ENCODE assay signal across 19 cellular contexts in the genomic region with DNA sequence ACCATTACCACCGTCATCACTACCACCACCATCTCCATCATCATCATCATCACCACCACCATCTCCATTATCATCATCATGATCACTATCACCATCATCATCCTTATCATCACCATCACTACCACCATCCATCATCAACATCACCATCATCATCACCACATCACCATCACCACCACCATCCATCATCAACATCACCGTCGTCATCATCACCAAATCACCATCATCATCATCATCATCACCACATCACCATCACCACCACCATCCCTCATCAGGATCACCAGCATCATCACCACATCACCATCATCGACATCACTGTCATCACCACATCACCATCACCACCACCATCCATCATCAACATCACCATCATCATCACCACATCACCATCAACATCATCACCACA.
DNase-seq lines count a peak whose midpoint lies in the region; ATAC-seq, FAIRE-seq and TF ChIP-seq lines count a peak whose summit lies in the region.
"Had no signal": no experiment of that assay in that cellular context is flagged by ENCODE, and none has a peak within 500 bp of the region (broad histone marks: within the 10 kb centered on the region; RNA-seq: fewer than 3 reads in every experiment).

No MANE protein-coding gene starts in this region.

- H3K4me3 Mint-ChIP-seq in MCF 10A (ENCODE audit: unreplicated experiment), result no peak overlapping the region
- H3K4me3 Mint-ChIP-seq: CD4-positive, alpha-beta memory T cell had no signal

- FAIRE-seq in GM12891 (lab: Jason Lieb, UNC) (peak; percentile 71), HTR-8/SVneo (lab: Jason Lieb, UNC) (peak; percentile 98), H1 (lab: Jason Lieb, UNC) (no peak)
- FAIRE-seq: A549, GM12892 had no signal

- TF ChIP-seq CTCF in H1 (IDR thresholded peaks at IDR 0.05; ENCODE audit: control extremely low read depth in 1 of 3, insufficient read depth in 1 of 3, low read depth in 1 of 3, low read length in 3 of 3) (no peak), MCF 10A (IDR thresholded peaks at IDR 0.05; ENCODE audit: unreplicated experiment) (no peak)

- H2BK5ac ChIP-seq in H1 (ENCODE audit: low read depth, low read length), result no peak overlapping the region

- peaks cover 18% of the 10 kb centered on the region; the same call in 1 of the 2 replicates for H3K23me2 ChIP-seq in H1 (ENCODE audit: low read depth, low read length)

- no peak overlapping the region for H4K5ac ChIP-seq in H1 (ENCODE audit: insufficient read length, low read depth, low read length)

- no peaks in the 10 kb centered on the region; a peak in 1 of 7 replicates for H3K27me3 ChIP-seq in H1 (replicated peaks in 1 of 4; ENCODE audit: control insufficient read depth in 3 of 4, extremely low read depth in 1 of 4, insufficient read depth in 3 of 4, low read length in 3 of 4)

- no peaks in the 10 kb centered on the region for H3K36me3 ChIP-seq in H1 (ENCODE audit: control insufficient read depth in 2 of 4, insufficient read depth in 4 of 4, low read length in 3 of 4)

- H2AFZ ChIP-seq in H1 (ENCODE audit: low read length), result no peak overlapping the region

- H3K14ac ChIP-seq in H1 (ENCODE audit: insufficient read length), result no peak overlapping the region

- H3K4me1 ChIP-seq in H1 (replicated peaks in 1 of 4; ENCODE audit: control insufficient read depth in 3 of 4, insufficient read depth in 4 of 4, low read length in 3 of 4), result no peaks in the 10 kb centered on the region
- H3K4me1 ChIP-seq: A549 had no signal

- no peaks in the 10 kb centered on the region for H3K27me3 Mint-ChIP-seq in MCF 10A (ENCODE audit: insufficient read depth, unreplicated experiment)

- no peaks in the 10 kb centered on the region for H3K9me3 Mint-ChIP-seq in MCF 10A (ENCODE audit: unreplicated experiment)
- H3K9me3 Mint-ChIP-seq: CD4-positive, alpha-beta memory T cell had no signal

- no peak for ATAC-seq in Right ventricle myocardium inferior
- ATAC-seq: A549 had no signal

- H3K4me2 ChIP-seq in H1 (ENCODE audit: insufficient read depth in 1 of 2, low read depth in 2 of 2, low read length in 2 of 2), result no peak overlapping the region
- H3K4me2 ChIP-seq: A549 had no signal

- H3K56ac ChIP-seq in H1 (replicated peaks; ENCODE audit: insufficient read length, low read depth, low read length), result peak overlapping the region; percentile 81

- DNase-seq in GM12891 (ENCODE audit: insufficient read length, low spot score), result no peak
- DNase-seq in HTR-8/SVneo (ENCODE audit: insufficient read length, low spot score), result no peak
- no peak for DNase-seq in H1 (ENCODE audit: low read depth in 1 of 2, low spot score in 2 of 2)
- DNase-seq in Right ventricle myocardium inferior (ENCODE audit: missing footprints), result no peak
- DNase-seq in MCF 10A (ENCODE audit: unreplicated experiment), result no peak
- DNase-seq in hypothalamus (lab: John Stamatoyannopoulos, UW), result no peak
- DNase-seq: 8988T; C1 segment of cervical spinal cord; Calu3; CD4-positive, alpha-beta memory T cell; COR-L47; DMS53; DMS79 treated with DMSO at 0.1 percent for 48 hours; GF-D8; GOT3; H7; HCEC 1CT had no signal

- H3K79me2 ChIP-seq in H1 (ENCODE audit: control insufficient read depth in 1 of 2, insufficient read depth in 2 of 2, low read length in 2 of 2), result no peaks in the 10 kb centered on the region

- no TSS peak for BruUV-seq in MCF 10A (replicated peaks; lab: Mats Ljungman, UMichigan)

- TF ChIP-seq EP300 in H1 (IDR thresholded peaks at IDR 0.05; ENCODE audit: borderline replicate concordance in 1 of 2, low read depth in 2 of 2, low read length in 2 of 2), result no peak

- H3K4me1 Mint-ChIP-seq in MCF 10A (ENCODE audit: insufficient read depth, unreplicated experiment), result no peaks in the 10 kb centered on the region
- H3K4me1 Mint-ChIP-seq: CD4-positive, alpha-beta memory T cell had no signal

- H3K36me3 Mint-ChIP-seq in MCF 10A (ENCODE audit: insufficient read depth, unreplicated experiment), result no peaks in the 10 kb centered on the region
- H3K36me3 Mint-ChIP-seq: CD4-positive, alpha-beta memory T cell had no signal

- peaks cover 0 to 20% of the 10 kb centered on the region in 2 experiments; a peak in 1 of 4 replicates for H3K9me3 ChIP-seq in H1 (ENCODE audit: insufficient read depth in 2 of 2, low read depth in 1 of 2, low read length in 1 of 2)
- H3K9me3 ChIP-seq: A549 had no signal

- H3K18ac ChIP-seq in H1 (ENCODE audit: extremely low read depth, low read length), result no peak overlapping the region

- H3K79me1 ChIP-seq in H1 (ENCODE audit: low read depth, low read length), result no peaks in the 10 kb centered on the region

- H3K9ac ChIP-seq in H1 (replicated peaks in 1 of 4; ENCODE audit: extremely low read depth in 1 of 4, low read depth in 3 of 4, low read length in 3 of 4), result no peak overlapping the region

- H3K27ac Mint-ChIP-seq in MCF 10A (ENCODE audit: low read depth, unreplicated experiment), result no peak overlapping the region
- H3K27ac Mint-ChIP-seq: CD4-positive, alpha-beta memory T cell had no signal

- H3K4me3 ChIP-seq in H1 (ENCODE audit: extremely low read depth in 1 of 4, insufficient read depth in 2 of 4, low read depth in 3 of 4, low read length in 4 of 4), result no peak overlapping the region
- H3K4me3 ChIP-seq: A549 had no signal

- H3K23ac ChIP-seq in H1 (ENCODE audit: insufficient read length), result no peak overlapping the region

- H2BK120ac ChIP-seq in H1 (replicated peaks; ENCODE audit: low read depth, low read length), result no peak overlapping the region

- H4K91ac ChIP-seq in H1 (replicated peaks; ENCODE audit: insufficient read length, low read length), result no peak overlapping the region

- peaks cover 0 to 12% of the 10 kb centered on the region in 2 experiments for H4K20me1 ChIP-seq in H1 (replicated peaks in 1 of 2; ENCODE audit: control insufficient read depth in 1 of 2, insufficient read depth in 2 of 2, low read length in 2 of 2)

- CTCF ChIA-PET in H1 (lab: Charles Lee; ENCODE audit: partially characterized antibody), result no interaction called here
- CTCF ChIA-PET in MCF 10A (lab: Yijun Ruan, JAX), result no interaction called here

- peak overlapping the region; percentile 99; the same call in 1 of the 2 replicates for H2AK5ac ChIP-seq in H1 (ENCODE audit: low read depth, low read length)

- no peak overlapping the region for H3K27ac ChIP-seq in H1 (ENCODE audit: low read depth, low read length)
- H3K27ac ChIP-seq: A549 had no signal

- no peak for TF ChIP-seq RAD21 in H1 (IDR thresholded peaks at IDR 0.05 in 1 of 2, conservative IDR thresholded peaks at IDR 0.05 in 1 of 2; ENCODE audit: low read depth in 2 of 2, low read length in 2 of 2)

- POLR2A ChIA-PET in H1 (lab: Charles Lee; ENCODE audit: partially characterized antibody), result no interaction called here
- POLR2A ChIA-PET in MCF 10A (lab: Yijun Ruan, JAX), result no interaction called here

- H2BK20ac ChIP-seq in H1 (ENCODE audit: low read length), result no peak overlapping the region

- H2BK15ac ChIP-seq in H1 (ENCODE audit: low read length), result no peak overlapping the region

- TF ChIP-seq POLR2A in GM12891 (IDR thresholded peaks at IDR 0.05; ENCODE audit: low read depth, low read length) (no peak), H1 (IDR thresholded peaks at IDR 0.05; ENCODE audit: control extremely low read depth in 1 of 2, low read depth in 2 of 2, low read length in 2 of 2) (no peak)

- no peak overlapping the region for H3K4ac ChIP-seq in H1 (replicated peaks; ENCODE audit: insufficient read length, low read depth, low read length)

- intact Hi-C loops in Right ventricle myocardium inferior (cut with DNase I), result no loop called here
- intact Hi-C loops in MCF 10A (cut with micrococcal nuclease), result no loop called here

- H2BK12ac ChIP-seq in H1 (ENCODE audit: low read depth, low read length), result no peak overlapping the region

- 90 to 100% methylated on average over 2 to 4 of the region's 4 CpGs for WGBS in H1 (ENCODE audit: extremely low coverage in 1 of 2, insufficient coverage in 1 of 2, insufficient read length in 1 of 2, insufficient replicate concordance in 2 of 2, low coverage in 1 of 2, low lambda C conversion rate in 2 of 2, missing lambda C conversion rate in 1 of 2), 2 experiments

- no peak overlapping the region for H4K8ac ChIP-seq in H1 (ENCODE audit: extremely low read depth, insufficient read depth, low read length)

TF ChIP-seq in GM12891, 5 proteins besides CTCF, POLR2A, EP300 and RAD21:
- no peak for TF ChIP-seq TAF1 (IDR thresholded peaks at IDR 0.05; ENCODE audit: low read depth, low read length)
- no peak for TF ChIP-seq PAX5 (IDR thresholded peaks at IDR 0.05; ENCODE audit: insufficient read depth, low read length, severe bottlenecking)
- TF ChIP-seq SPI1 (IDR thresholded peaks at IDR 0.05; ENCODE audit: low read depth, low read length), result no peak
- TF ChIP-seq POLR2AphosphoS5 (IDR thresholded peaks at IDR 0.05; ENCODE audit: low read depth, low read length), result no peak
- no peak for TF ChIP-seq POU2F2 (IDR thresholded peaks at IDR 0.05; ENCODE audit: low read depth, low read length)
TF ChIP-seq in GM12891: peak in this region for 0.

TF ChIP-seq in H1, 55 proteins besides CTCF, POLR2A, EP300 and RAD21 (continues in another document):
- TF ChIP-seq CTBP2 (IDR thresholded peaks at IDR 0.05; ENCODE audit: borderline replicate concordance, insufficient read depth, insufficient read length, low read length), result no peak
- no peak for TF ChIP-seq BCL11A (IDR thresholded peaks at IDR 0.05; ENCODE audit: low read depth in 2 of 2, low read length in 2 of 2)
- no peak for TF ChIP-seq GTF2F1 (IDR thresholded peaks at IDR 0.05; ENCODE audit: borderline replicate concordance, low read depth, low read length)
- no peak for TF ChIP-seq TEAD4 (IDR thresholded peaks at IDR 0.05; ENCODE audit: low read depth, low read length)
- no peak for TF ChIP-seq HDAC6 (IDR thresholded peaks at IDR 0.05; ENCODE audit: low read depth, low read length)
- TF ChIP-seq CBX5 (IDR thresholded peaks at IDR 0.05; ENCODE audit: low read depth, low read length), result no peak
- no peak for TF ChIP-seq JUND (IDR thresholded peaks at IDR 0.05; ENCODE audit: low read length)
- no peak for TF ChIP-seq POU5F1 (IDR thresholded peaks at IDR 0.05; ENCODE audit: low read depth, low read length)
- no peak for TF ChIP-seq SP1 (IDR thresholded peaks at IDR 0.05; ENCODE audit: low read depth, low read length)
- no peak for TF ChIP-seq TCF12 (IDR thresholded peaks at IDR 0.05; ENCODE audit: low read depth, low read length)
- TF ChIP-seq SP4 (IDR thresholded peaks at IDR 0.05; ENCODE audit: low read length), result no peak
- TF ChIP-seq SRF (IDR thresholded peaks at IDR 0.05; ENCODE audit: low read depth, low read length), result no peak
- TF ChIP-seq RNF2 (IDR thresholded peaks at IDR 0.05; ENCODE audit: borderline replicate concordance, low read depth, low read length, missing control alignments, poor library complexity, severe bottlenecking), result no peak
